ENCODE assay signal across 8 cellular contexts in the genomic region with DNA sequence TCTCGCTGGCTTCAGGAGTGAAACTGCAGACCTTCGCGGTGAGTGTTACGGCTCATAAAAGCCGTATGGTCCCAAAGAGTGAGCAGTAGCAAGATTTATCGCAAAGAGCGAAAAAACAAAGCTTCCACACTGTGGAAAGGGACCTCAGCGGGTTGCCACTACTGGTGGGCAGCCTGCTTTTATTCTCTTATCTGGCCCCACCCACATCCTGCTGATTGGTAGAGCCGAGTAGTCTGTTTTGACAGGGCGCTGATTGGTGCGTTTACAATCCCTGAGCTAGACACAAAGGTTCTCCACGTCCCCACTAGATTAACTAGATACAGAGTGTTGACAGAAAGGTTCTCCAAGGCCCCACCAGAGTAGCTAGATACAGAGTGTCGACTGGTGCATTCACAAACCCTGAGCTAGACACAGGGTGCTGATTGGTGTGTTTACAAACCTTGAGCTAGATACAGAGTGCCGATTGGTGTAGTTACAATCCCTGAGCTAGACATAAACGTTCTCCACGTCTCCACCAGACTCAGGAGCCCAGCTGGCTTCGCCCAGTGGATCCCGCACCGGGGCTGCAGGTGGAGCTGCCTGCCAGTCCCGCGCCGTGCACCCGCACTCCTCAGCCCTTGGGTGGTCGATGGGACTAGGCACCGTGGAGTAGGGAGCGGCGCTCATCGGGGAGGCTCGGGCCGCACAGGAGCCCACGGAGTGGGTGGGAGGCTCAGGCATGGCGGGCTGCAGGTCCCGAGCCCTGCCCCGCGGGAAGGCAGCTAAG. TPM values are rescaled to one million over a fixed set of nuclear protein-coding genes. Genes with fewer than 3 reads are reported as not detected.
DNase-seq lines count a peak whose midpoint lies in the region; ATAC-seq and TF ChIP-seq lines count a peak whose summit lies in the region.
"Not testable (repeated sequence)": the region's sequence is repeated elsewhere in the genome, so short reads cannot be mapped to it uniquely, and the experiment has no call there.

No MANE protein-coding gene starts in this region.

- H3K9me3 Mint-ChIP-seq in CD4-positive, CD25-positive, alpha-beta regulatory T cell; activated naive CD4-positive, alpha-beta T cell treated with anti-CD3 and anti-CD28 coated beads for 36 hours; neural progenitor cell; stimulated activated naive CD8-positive, alpha-beta T cell treated with anti-CD3 and anti-CD28 coated beads, Interleukin-15, amount 100 ng/mL, for 72 hours: not testable (repeated sequence)

- H2AFZ ChIP-seq in neural progenitor cell (replicated peaks) = not testable (repeated sequence)

- DNase-seq in CD4-positive, CD25-positive, alpha-beta regulatory T cell = peak in 1 of 3 donors; percentile 16
- DNase-seq in T-helper 2 cell = peak in 3 of 5 experiments; percentile 8 to 38 (median 21)
- DNase-seq in activated naive CD4-positive, alpha-beta T cell treated with anti-CD3 and anti-CD28 coated beads for 36 hours = peak; percentile 8
- DNase-seq in dorsolateral prefrontal cortex; neural progenitor cell (ENCODE audit: low spot score): not testable (repeated sequence)
- peak; percentile 15 to 16 for DNase-seq in stimulated activated naive CD8-positive, alpha-beta T cell treated with anti-CD3 and anti-CD28 coated beads, Interleukin-15, amount 100 ng/mL, for 72 hours

- not testable (repeated sequence) for H3K27me3 ChIP-seq in CD4-positive, CD25-positive, alpha-beta regulatory T cell (ENCODE audit: control insufficient read depth, insufficient read depth, low read length); HUES6 (ENCODE audit: control insufficient read depth, insufficient read depth, low read length); dorsolateral prefrontal cortex; iPS-15b (ENCODE audit: control insufficient read depth, insufficient read depth, low read length); neural progenitor cell

- peak overlapping the region; percentile 88 for H3K4me2 ChIP-seq in neural progenitor cell

- H3K9ac ChIP-seq in HUES6 (ENCODE audit: low read length); iPS-15b (ENCODE audit: low read depth, low read length): not testable (repeated sequence)
- H3K9ac ChIP-seq in neural progenitor cell = peak overlapping the region; percentile 82

- not testable (repeated sequence) for H3K36me3 Mint-ChIP-seq in CD4-positive, CD25-positive, alpha-beta regulatory T cell; activated naive CD4-positive, alpha-beta T cell treated with anti-CD3 and anti-CD28 coated beads for 36 hours (ENCODE audit: low read depth)
- peaks cover 13% of the 10 kb centered on the region for H3K36me3 Mint-ChIP-seq in neural progenitor cell

- not testable (repeated sequence) for H3K9me3 ChIP-seq in CD4-positive, CD25-positive, alpha-beta regulatory T cell (ENCODE audit: control insufficient read depth in 2 of 2, low read length in 2 of 2); HUES6 (ENCODE audit: control insufficient read depth, insufficient read depth, low read depth, low read length); iPS-15b (ENCODE audit: control insufficient read depth, insufficient read depth, low read length); neural progenitor cell (ENCODE audit: low read depth)

- intact Hi-C loops in activated naive CD4-positive, alpha-beta T cell treated with anti-CD3 and anti-CD28 coated beads for 36 hours (cut with micrococcal nuclease) = loop anchor here (10.0 kb wide), 1 partner anchor 359 kb away; no protein-coding TSS in a partner anchor
- intact Hi-C loops in dorsolateral prefrontal cortex (cut with DNase I) = loop anchor here (2.0 to 10.0 kb wide), 3 partner anchors 97 to 179 kb away; partner anchors contain the start of genes HSPA4L (in 2 of the 2) and LARP1B (in 2 of the 2)

- H3K4me3 ChIP-seq in CD4-positive, CD25-positive, alpha-beta regulatory T cell (ENCODE audit: low read depth, low read length) = peak overlapping the region; percentile 53
- H3K4me3 ChIP-seq in HUES6 (ENCODE audit: low read depth, low read length) = peak overlapping the region; percentile 75
- H3K4me3 ChIP-seq in dorsolateral prefrontal cortex = peak overlapping the region; percentile 69 to 99 (median 93)
- peak overlapping the region; percentile 95 for H3K4me3 ChIP-seq in iPS-15b (ENCODE audit: low read depth, low read length)
- H3K4me3 ChIP-seq in neural progenitor cell = peak overlapping the region; percentile 85

- not testable (repeated sequence) for ATAC-seq in CD4-positive, CD25-positive, alpha-beta regulatory T cell (ENCODE audit: low read depth in 2 of 2); stimulated activated naive CD8-positive, alpha-beta T cell treated with anti-CD3 and anti-CD28 coated beads, Interleukin-15, amount 100 ng/mL, for 72 hours

- H3K79me2 ChIP-seq in neural progenitor cell (ENCODE audit: low read depth) = peaks cover 79% of the 10 kb centered on the region

- H3K27ac Mint-ChIP-seq in CD4-positive, CD25-positive, alpha-beta regulatory T cell = peak overlapping the region in 2 of 3 donors; percentile 69 to 89
- H3K27ac Mint-ChIP-seq in activated naive CD4-positive, alpha-beta T cell treated with anti-CD3 and anti-CD28 coated beads for 36 hours = peak overlapping the region; percentile 53
- H3K27ac Mint-ChIP-seq in neural progenitor cell = peak overlapping the region; percentile 60
- peak overlapping the region in 1 of 2 donors; percentile 63 for H3K27ac Mint-ChIP-seq in stimulated activated naive CD8-positive, alpha-beta T cell treated with anti-CD3 and anti-CD28 coated beads, Interleukin-15, amount 100 ng/mL, for 72 hours

- not testable (repeated sequence) for TF ChIP-seq CTCF in dorsolateral prefrontal cortex (IDR thresholded peaks at IDR 0.05 in 54 of 56, conservative IDR thresholded peaks at IDR 0.05 in 2 of 56; ENCODE audit: low read depth in 1 of 56, partially characterized antibody in 56 of 56); neural progenitor cell (IDR thresholded peaks at IDR 0.05)

- not testable (repeated sequence) for H3K36me3 ChIP-seq in CD4-positive, CD25-positive, alpha-beta regulatory T cell (ENCODE audit: control insufficient read depth, insufficient read depth, low read length); HUES6 (ENCODE audit: control insufficient read depth, insufficient read depth, low read length); iPS-15b (ENCODE audit: control insufficient read depth, insufficient read depth, low read length); neural progenitor cell

- peaks cover 31 to 62% (median 37%) of the 10 kb centered on the region in 4 donors for H3K4me1 Mint-ChIP-seq in CD4-positive, CD25-positive, alpha-beta regulatory T cell
- H3K4me1 Mint-ChIP-seq in activated naive CD4-positive, alpha-beta T cell treated with anti-CD3 and anti-CD28 coated beads for 36 hours (ENCODE audit: low read depth) = peaks cover 35% of the 10 kb centered on the region
- peaks cover 21% of the 10 kb centered on the region for H3K4me1 Mint-ChIP-seq in neural progenitor cell
- peaks cover 37% of the 10 kb centered on the region for H3K4me1 Mint-ChIP-seq in stimulated activated naive CD8-positive, alpha-beta T cell treated with anti-CD3 and anti-CD28 coated beads, Interleukin-15, amount 100 ng/mL, for 72 hours

- peak overlapping the region; percentile 25 for H3K27ac ChIP-seq in CD4-positive, CD25-positive, alpha-beta regulatory T cell (ENCODE audit: insufficient read depth, low read length, poor library complexity, severe bottlenecking)
- not testable (repeated sequence) for H3K27ac ChIP-seq in HUES6 (ENCODE audit: low read depth, low read length); neural progenitor cell
- H3K27ac ChIP-seq in dorsolateral prefrontal cortex = peak overlapping the region in 41 of 59 donors; percentile 69 to 96 (median 89)

- CTCF ChIA-PET in activated naive CD4-positive, alpha-beta T cell treated with anti-CD3 and anti-CD28 coated beads for 36 hours (lab: Charles Lee) = not testable (repeated sequence)

- not testable (repeated sequence) for H4K20me1 ChIP-seq in neural progenitor cell (ENCODE audit: low read depth)

- peaks cover 15% of the 10 kb centered on the region for H3F3A ChIP-seq in neural progenitor cell (ENCODE audit: low read depth)

- peak overlapping the region; percentile 84 to 93 (median 88) for H3K4me3 Mint-ChIP-seq in CD4-positive, CD25-positive, alpha-beta regulatory T cell
- H3K4me3 Mint-ChIP-seq in activated naive CD4-positive, alpha-beta T cell treated with anti-CD3 and anti-CD28 coated beads for 36 hours = peak overlapping the region; percentile 72
- peak overlapping the region; percentile 86 for H3K4me3 Mint-ChIP-seq in neural progenitor cell
- peak overlapping the region; percentile 75 to 76 for H3K4me3 Mint-ChIP-seq in stimulated activated naive CD8-positive, alpha-beta T cell treated with anti-CD3 and anti-CD28 coated beads, Interleukin-15, amount 100 ng/mL, for 72 hours

- peaks cover 24% of the 10 kb centered on the region for H3K4me1 ChIP-seq in CD4-positive, CD25-positive, alpha-beta regulatory T cell (ENCODE audit: control insufficient read depth, insufficient read depth, low read length, poor library complexity, severe bottlenecking)
- not testable (repeated sequence) for H3K4me1 ChIP-seq in HUES6 (ENCODE audit: control insufficient read depth, insufficient read depth, low read length); iPS-15b (ENCODE audit: control insufficient read depth, insufficient read depth, low read length); neural progenitor cell

- H3K27me3 Mint-ChIP-seq in CD4-positive, CD25-positive, alpha-beta regulatory T cell; activated naive CD4-positive, alpha-beta T cell treated with anti-CD3 and anti-CD28 coated beads for 36 hours (ENCODE audit: low read depth); neural progenitor cell (ENCODE audit: insufficient read depth, low read depth); stimulated activated naive CD8-positive, alpha-beta T cell treated with anti-CD3 and anti-CD28 coated beads, Interleukin-15, amount 100 ng/mL, for 72 hours: not testable (repeated sequence)

RNA-seq across cellular contexts. Expression of gene MFSD8, which starts 1.2 kb away (rescaled TPM):
- 31.3 TPM for total RNA-seq in CD4-positive, CD25-positive, alpha-beta regulatory T cell
- polyA plus RNA-seq in CD4-positive, CD25-positive, alpha-beta regulatory T cell = 10 to 100 TPM in 2 of 4 donors, 1 to 10 TPM in 2; 7.2 to 12.7 (median 9.7) TPM
- total RNA-seq in activated naive CD4-positive, alpha-beta T cell treated with anti-CD3 and anti-CD28 coated beads for 36 hours = 10 to 100 TPM; 11.1 to 11.2 TPM
- 10 to 100 TPM; 12.6 to 42.3 (median 25.9) TPM for total RNA-seq in dorsolateral prefrontal cortex
- total RNA-seq in neural progenitor cell (ENCODE audit: low replicate concordance) = 31.7 and 46.7 TPM in 2 replicates

RNA-seq across cellular contexts. Expression of gene ABHD18, which starts 1.4 kb away (rescaled TPM):
- total RNA-seq in CD4-positive, CD25-positive, alpha-beta regulatory T cell = 22.7 TPM
- 10 to 100 TPM; 10.9 to 13.4 (median 12.1) TPM for polyA plus RNA-seq in CD4-positive, CD25-positive, alpha-beta regulatory T cell
- total RNA-seq in activated naive CD4-positive, alpha-beta T cell treated with anti-CD3 and anti-CD28 coated beads for 36 hours = 10 to 100 TPM; 17.0 to 17.5 TPM
- total RNA-seq in dorsolateral prefrontal cortex (10 to 100 TPM in 119 of 120 experiments, 1 to 10 TPM in 1; 9.0 to 22.8 (median 15.7) TPM), neural progenitor cell (ENCODE audit: low replicate concordance) (11.2 and 14.7 TPM in 2 replicates)
